In the genomic region with DNA sequence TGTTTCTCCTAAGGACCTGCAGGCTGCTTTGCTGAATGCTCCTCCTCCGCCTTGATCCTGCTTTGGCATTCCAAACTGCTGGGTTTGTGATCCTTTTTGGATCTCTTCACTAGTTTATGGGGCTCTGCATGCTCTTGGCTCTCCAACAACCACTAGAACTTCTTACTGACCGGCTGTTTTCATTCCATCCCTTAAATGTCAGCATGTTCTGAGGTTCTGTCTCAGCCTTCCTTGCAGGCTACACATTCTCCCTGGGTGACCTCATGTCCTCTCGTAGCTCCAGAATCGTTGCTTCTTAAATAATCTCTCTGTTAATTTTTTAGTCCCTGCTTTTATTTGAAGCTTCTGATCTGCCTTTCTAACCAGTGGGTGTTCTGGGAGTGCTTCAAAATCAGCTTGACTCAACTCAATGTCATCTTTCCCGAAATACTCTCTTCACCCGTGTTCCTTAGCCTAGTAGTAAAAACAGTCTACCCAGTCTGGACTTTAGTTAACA, we compare ENCODE assay signal across 10 cellular contexts.
DNase-seq lines count a peak whose midpoint lies in the region; ATAC-seq and TF ChIP-seq lines count a peak whose summit lies in the region.
"Had no signal": no experiment of that assay in that cellular context is flagged by ENCODE, and none has a peak within 500 bp of the region (broad histone marks: within the 10 kb centered on the region; RNA-seq: fewer than 3 reads in every experiment).

No MANE protein-coding gene starts in this region.

- no peaks in the 10 kb centered on the region for H3K36me3 Mint-ChIP-seq in immature natural killer cell

- DNase-seq in GM04503 (ENCODE audit: low read depth) (peak; percentile 99), cardiac fibroblast (ENCODE audit: low read depth in 2 of 2) (peak; percentile 54 to 82), left colon (peak in 1 of 2 donors; percentile 66), immature natural killer cell (no peak), midbrain (lab: John Stamatoyannopoulos, UW) (no peak)
- DNase-seq: amygdala; stimulated activated CD4-positive, alpha-beta T cell treated with anti-CD3 and anti-CD28 coated beads, Interleukin-1b, Interleukin-23, amount 100 ng/mL, for 48 hours had no signal

- H3K4me3 Mint-ChIP-seq in immature natural killer cell = no peak overlapping the region

- H3K4me3 ChIP-seq in cardiac fibroblast (replicated peaks in 1 of 2; ENCODE audit: low read depth in 2 of 2, low read length in 2 of 2) (no peak overlapping the region), stomach smooth muscle (ENCODE audit: low read length in 2 of 2) (peak overlapping the region in 1 of 2 donors; percentile 52)

- no peaks in the 10 kb centered on the region for H3K36me3 ChIP-seq in stomach smooth muscle (ENCODE audit: control insufficient read depth in 2 of 2, insufficient read depth in 2 of 2, low read length in 2 of 2)

- H3K4me1 ChIP-seq in stomach smooth muscle (ENCODE audit: control insufficient read depth, insufficient read depth, low read length) = peaks cover 9% of the 10 kb centered on the region

- intact Hi-C loops in left colon (cut with DNase I, micrococcal nuclease) = no loop called here

- H3K27ac ChIP-seq in stomach smooth muscle (ENCODE audit: low read length) = peak overlapping the region; percentile 37

- H3K9ac ChIP-seq in stomach smooth muscle (ENCODE audit: low read length in 2 of 2) = peak overlapping the region in 1 of 2 donors; percentile 39

- TF ChIP-seq CTCF in cardiac fibroblast (IDR thresholded peaks at IDR 0.05; ENCODE audit: low read depth, low read length) = no peak

- ATAC-seq in left colon (peak; percentile 34), HG03095 (IDR thresholded peaks at IDR 0.05; ENCODE audit: unreplicated experiment) (no peak), GM18502 (IDR thresholded peaks at IDR 0.05; ENCODE audit: poor library complexity, unreplicated experiment) (no peak)

- H3K27ac Mint-ChIP-seq in immature natural killer cell = no peak overlapping the region

- peaks cover 0 to 3% (median 0%) of the 10 kb centered on the region in 3 donors for H3K27me3 Mint-ChIP-seq in immature natural killer cell (ENCODE audit: low read depth in 3 of 3)

- H3K27me3 ChIP-seq in stomach smooth muscle (ENCODE audit: control insufficient read depth in 1 of 2, insufficient read depth in 2 of 2, low read length in 2 of 2) = no peaks in the 10 kb centered on the region

- H3K4me1 Mint-ChIP-seq in immature natural killer cell = no peaks in the 10 kb centered on the region

- no peaks in the 10 kb centered on the region for H3K9me3 Mint-ChIP-seq in immature natural killer cell

- H3K9me3 ChIP-seq in stomach smooth muscle (ENCODE audit: control insufficient read depth in 2 of 2, low read length in 2 of 2) = peaks cover 0 to 6% of the 10 kb centered on the region in 2 donors

Comparison
In these comparisons a context has a peak if more than half of its experiments do, and no peak if none do; other contexts are left out.
1. DNase-seq: peak in GM04503 (single experiment) and cardiac fibroblast (2 of 2); none in immature natural killer cell (0 of 3) and midbrain (single experiment).